In the genomic region with DNA sequence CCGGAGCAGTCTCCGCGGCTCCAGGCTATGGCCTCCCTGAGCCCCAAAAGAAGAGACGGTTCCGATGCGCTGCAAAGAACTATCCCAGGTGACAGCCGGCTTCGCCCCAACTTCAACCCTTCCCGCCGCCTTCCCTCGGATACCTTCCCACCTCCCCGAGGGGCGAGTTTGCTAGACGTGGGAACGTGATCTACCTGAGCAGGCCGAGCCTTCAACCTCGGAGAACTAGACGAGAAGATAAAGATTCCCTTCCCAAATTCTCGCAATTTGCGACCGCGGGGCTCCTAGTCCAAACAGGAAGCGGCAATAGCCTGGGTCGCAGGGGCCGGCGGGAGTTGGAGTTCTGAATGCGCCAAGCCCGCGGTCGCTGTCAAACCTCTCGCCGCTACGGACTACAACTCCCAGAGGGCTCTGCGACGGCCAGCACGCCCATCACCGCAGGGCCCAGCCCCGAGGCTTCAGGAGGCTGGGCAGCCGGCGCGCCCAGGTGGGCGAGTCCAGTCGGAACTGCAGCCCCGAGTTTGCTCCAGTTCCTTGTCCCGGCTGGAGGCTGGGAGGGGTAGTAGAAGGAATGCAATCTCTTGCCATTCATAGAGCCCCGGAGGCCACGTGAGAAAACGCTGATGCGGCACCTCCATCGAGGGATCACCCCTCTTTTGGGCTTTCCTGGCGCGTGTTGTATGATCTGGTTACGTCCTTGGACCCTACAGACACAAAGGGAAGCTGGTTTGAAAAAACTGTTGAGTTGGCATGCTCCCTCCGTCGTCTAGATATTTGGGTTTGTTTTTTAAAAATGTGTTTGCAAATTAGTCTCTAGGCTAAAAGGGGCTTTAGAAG, we compare ENCODE assay signal across 8 cellular contexts. TPM values are rescaled to one million over a fixed set of nuclear protein-coding genes. Genes with fewer than 3 reads are reported as not detected.
DNase-seq lines count a peak whose midpoint lies in the region; TF ChIP-seq lines count a peak whose summit lies in the region.

A gene with protein sequence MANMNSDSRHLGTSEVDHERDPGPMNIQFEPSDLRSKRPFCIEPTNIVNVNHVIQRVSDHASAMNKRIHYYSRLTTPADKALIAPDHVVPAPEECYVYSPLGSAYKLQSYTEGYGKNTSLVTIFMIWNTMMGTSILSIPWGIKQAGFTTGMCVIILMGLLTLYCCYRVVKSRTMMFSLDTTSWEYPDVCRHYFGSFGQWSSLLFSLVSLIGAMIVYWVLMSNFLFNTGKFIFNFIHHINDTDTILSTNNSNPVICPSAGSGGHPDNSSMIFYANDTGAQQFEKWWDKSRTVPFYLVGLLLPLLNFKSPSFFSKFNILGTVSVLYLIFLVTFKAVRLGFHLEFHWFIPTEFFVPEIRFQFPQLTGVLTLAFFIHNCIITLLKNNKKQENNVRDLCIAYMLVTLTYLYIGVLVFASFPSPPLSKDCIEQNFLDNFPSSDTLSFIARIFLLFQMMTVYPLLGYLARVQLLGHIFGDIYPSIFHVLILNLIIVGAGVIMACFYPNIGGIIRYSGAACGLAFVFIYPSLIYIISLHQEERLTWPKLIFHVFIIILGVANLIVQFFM (minus strand): TSS at position 302 of the 837 bp plus-strand sequence. CDS start 14,366 bp downstream, outside the sequence.

- peak within 1 kb of the TSS; percentile 46 for H3K27ac ChIP-seq in mesenchymal stem cell (ENCODE audit: low read length, poor library complexity, severe bottlenecking)

- H3K36me3 ChIP-seq in endocrine pancreas (ENCODE audit: control insufficient read depth, insufficient read depth, low read length) (no peaks in the 10 kb centered on the region), mesenchymal stem cell (ENCODE audit: control insufficient read depth in 1 of 2, insufficient read depth in 2 of 2, low read depth in 1 of 2, low read length in 2 of 2) (peaks cover 5 to 18% of the 10 kb centered on the region in 2 experiments)

- no peaks in the 10 kb centered on the region for H3K4me1 ChIP-seq in endocrine pancreas (ENCODE audit: control insufficient read depth, insufficient read depth, low read length)
- H3K4me1 ChIP-seq in mesenchymal stem cell (ENCODE audit: control insufficient read depth, insufficient read depth, low read depth, low read length) = peaks cover 4% of the 10 kb centered on the region

- peak within 1 kb of the TSS; percentile 87 for H4K91ac ChIP-seq in mesenchymal stem cell (ENCODE audit: low read length)

- H2AK5ac ChIP-seq in mesenchymal stem cell (ENCODE audit: low read length, severe bottlenecking) = no peak within 1 kb of the TSS

- H2AFZ ChIP-seq in mesenchymal stem cell (ENCODE audit: low read depth, low read length) = peak within 1 kb of the TSS; percentile 84

- WGBS in mesenchymal stem cell = under 1% methylated on average over 53 of the region's 55 CpGs

- peak within 1 kb of the TSS in 1 of 2 experiments; percentile 29 for H3K23ac ChIP-seq in mesenchymal stem cell (ENCODE audit: low read length in 2 of 2)

- TF ChIP-seq CTCF in GM20000 (IDR thresholded peaks at IDR 0.05; ENCODE audit: extremely low read depth, missing control alignments) = no peak

- peaks cover 14% of the 10 kb centered on the region for H3K79me1 ChIP-seq in mesenchymal stem cell (replicated peaks; ENCODE audit: low read length, poor library complexity, severe bottlenecking)

- CTCF ChIA-PET in activated CD8-positive, alpha-beta memory T cell treated with anti-CD3 and anti-CD28 coated beads for 36 hours (lab: Charles Lee) = no interaction called here

- DNase-seq in CMK (ENCODE audit: low read depth) (peak; percentile 68), GM20000 (ENCODE audit: low spot score) (peak; percentile 90), HT-29 (ENCODE audit: low spot score) (peak; percentile 96), NOMO-1 (lab: John Stamatoyannopoulos, UW; ENCODE audit: unreplicated experiment in 2 of 2) (peak; percentile 95 to 97), mesenchymal stem cell (peak; percentile 93)
- peak; percentile 87 for DNase-seq in stimulated activated CD8-positive, alpha-beta memory T cell treated with anti-CD3 and anti-CD28 coated beads, Interleukin-12 subunit alpha, Interleukin-12 subunit beta, amount 100 ng/mL, for 4 hours (ENCODE audit: low read depth)

- peak within 1 kb of the TSS; percentile 19 for H2BK120ac ChIP-seq in mesenchymal stem cell (ENCODE audit: low read depth, low read length)

- POLR2A ChIA-PET in activated CD8-positive, alpha-beta memory T cell treated with anti-CD3 and anti-CD28 coated beads for 36 hours (lab: Charles Lee) = interaction anchor here (0.6 kb wide), 1 partner anchor 121 kb away, joined by 3 read pairs; no protein-coding TSS in a partner anchor

- H3K9ac ChIP-seq in endocrine pancreas (ENCODE audit: control insufficient read depth, insufficient read depth, low read length) (peak within 1 kb of the TSS; percentile 76), mesenchymal stem cell (ENCODE audit: low read length) (peak within 1 kb of the TSS; percentile 92)

- peak within 1 kb of the TSS; percentile 79 for H3K4me2 ChIP-seq in mesenchymal stem cell (ENCODE audit: low read length, poor library complexity, severe bottlenecking)

- peak within 1 kb of the TSS in 1 of 2 experiments; percentile 47 for H2BK12ac ChIP-seq in mesenchymal stem cell (ENCODE audit: low read length in 2 of 2)

- H3K4me3 ChIP-seq in endocrine pancreas (ENCODE audit: control insufficient read depth, insufficient read depth, low read length) (peak within 1 kb of the TSS; percentile 79), mesenchymal stem cell (ENCODE audit: insufficient read depth in 1 of 2, low read depth in 1 of 2, low read length in 2 of 2) (peak within 1 kb of the TSS; percentile 92 to 93)

- peak within 1 kb of the TSS; percentile 64 to 89 for H3K4ac ChIP-seq in mesenchymal stem cell (ENCODE audit: low read depth in 1 of 2, low read length in 2 of 2)

- peak within 1 kb of the TSS; percentile 98 for H4K8ac ChIP-seq in mesenchymal stem cell (ENCODE audit: low read length)

- peak within 1 kb of the TSS in 1 of 2 experiments; percentile 38 for H3K14ac ChIP-seq in mesenchymal stem cell (ENCODE audit: low read length in 2 of 2)

- H2BK5ac ChIP-seq in mesenchymal stem cell (ENCODE audit: low read depth, low read length, poor library complexity, severe bottlenecking) = peak within 1 kb of the TSS; percentile 35

- peak within 1 kb of the TSS; percentile 79 to 84 for H3K18ac ChIP-seq in mesenchymal stem cell (ENCODE audit: low read depth in 1 of 2, low read length in 2 of 2)

- H3K9me3 ChIP-seq in endocrine pancreas (ENCODE audit: control insufficient read depth, low read length) (no peaks in the 10 kb centered on the region), mesenchymal stem cell (ENCODE audit: control insufficient read depth, low read length) (peaks cover 3% of the 10 kb centered on the region)

- no peak within 1 kb of the TSS for H2BK15ac ChIP-seq in mesenchymal stem cell (ENCODE audit: low read depth, poor library complexity, severe bottlenecking)

- H3K27me3 ChIP-seq in endocrine pancreas (ENCODE audit: control insufficient read depth, insufficient read depth, low read length) (no peaks in the 10 kb centered on the region), mesenchymal stem cell (ENCODE audit: control insufficient read depth in 1 of 2, insufficient read depth in 1 of 2, low read length in 2 of 2) (no peaks in the 10 kb centered on the region)

RNA-seq across cellular contexts. Expression of the gene that starts here (rescaled TPM):
- total RNA-seq in HT-29 (2014; rRNA removed; shearing (Covaris generic)) = 7.4 and 10.7 TPM in 2 replicates
- total RNA-seq in activated CD8-positive, alpha-beta memory T cell treated with anti-CD3 and anti-CD28 coated beads for 36 hours = 10 to 100 TPM; 19.2 to 21.2 TPM
- polyA plus RNA-seq in mesenchymal stem cell (2013, experiment 1 of 2) = 23.0 TPM
- 23.1 TPM for polyA plus RNA-seq in mesenchymal stem cell (2013, experiment 2 of 2)

Comparison
In these comparisons a context has a peak if more than half of its experiments do, and no peak if none do; other contexts are left out.
1. Peak in every context shown above with its lines: DNase-seq, H3K4me3 ChIP-seq and H3K27ac ChIP-seq.